Comparison of ENCODE assay signal across 12 cellular contexts in genomic region chr14:73833530-73834257, GRCh38. TPM values are rescaled to one million over a fixed set of nuclear protein-coding genes. Genes with fewer than 3 reads are reported as not detected.
DNase-seq lines count a peak whose midpoint lies in the region; ATAC-seq and TF ChIP-seq lines count a peak whose summit lies in the region.
"Had no signal": no experiment of that assay in that cellular context is flagged by ENCODE, and none has a peak within 500 bp of the region (broad histone marks: within the 10 kb centered on the region; RNA-seq: fewer than 3 reads in every experiment).

No MANE protein-coding gene starts in this region.

- H3K4me1 Mint-ChIP-seq in T-helper 2 cell treated with Interferon-gamma antibody and Interleukin-4, amounts not matched to agents 5 μg/mL and 100 μg/mL, for 36 hours (ENCODE audit: low read depth): peaks cover 10% of the 10 kb centered on the region

- H3K27ac ChIP-seq in coronary artery: no peak overlapping the region

- no peaks in the 10 kb centered on the region for H3K27me3 Mint-ChIP-seq in T-helper 2 cell treated with Interferon-gamma antibody and Interleukin-4, amounts not matched to agents 5 μg/mL and 100 μg/mL, for 36 hours (ENCODE audit: low read depth)
- H3K27me3 Mint-ChIP-seq: memory B cell had no signal

- H3K27ac Mint-ChIP-seq in T-helper 2 cell treated with Interferon-gamma antibody and Interleukin-4, amounts not matched to agents 5 μg/mL and 100 μg/mL, for 36 hours: no peak overlapping the region
- H3K27ac Mint-ChIP-seq: memory B cell had no signal

- H3K9me3 Mint-ChIP-seq in T-helper 2 cell treated with Interferon-gamma antibody and Interleukin-4, amounts not matched to agents 5 μg/mL and 100 μg/mL, for 36 hours: no peaks in the 10 kb centered on the region
- H3K9me3 Mint-ChIP-seq: memory B cell had no signal

- ATAC-seq in Right ventricle myocardium inferior (peak; percentile 74), GM18498 (IDR thresholded peaks at IDR 0.05; ENCODE audit: unreplicated experiment) (no peak)

- no peak overlapping the region for H3K4me3 ChIP-seq in coronary artery

- DNase-seq in Right ventricle myocardium inferior (ENCODE audit: missing footprints): no peak
- DNase-seq in cardiac septum (ENCODE audit: low spot score): no peak
- peak; percentile 95 for DNase-seq in fibroblast of gingiva (ENCODE audit: low read depth)
- peak; percentile 84 for DNase-seq in mesenteric fat pad (ENCODE audit: low spot score)
- no peak for DNase-seq in SIG-M5 (lab: John Stamatoyannopoulos, UW)
- DNase-seq in T-helper 2 cell treated with Interferon-gamma antibody and Interleukin-4, amounts not matched to agents 5 μg/mL and 100 μg/mL, for 36 hours (ENCODE audit: low spot score): no peak
- DNase-seq in coronary artery (ENCODE audit: low spot score): no peak
- DNase-seq: activated CD4-positive, alpha-beta T cell treated with anti-CD3 and anti-CD28 coated beads, Interleukin-2, amount 50 U/mL, for 48 hours; central memory CD4-positive, alpha-beta T cell; GOT3 had no signal

- intact Hi-C loops in Right ventricle myocardium inferior (cut with DNase I) (no loop called here), cardiac septum (cut with DNase I) (no loop called here)

- H3K36me3 Mint-ChIP-seq in T-helper 2 cell treated with Interferon-gamma antibody and Interleukin-4, amounts not matched to agents 5 μg/mL and 100 μg/mL, for 36 hours (ENCODE audit: low read depth): no peaks in the 10 kb centered on the region
- H3K36me3 Mint-ChIP-seq: memory B cell had no signal

- no peak for TF ChIP-seq CTCF in coronary artery (IDR thresholded peaks at IDR 0.05)

- no peak overlapping the region for H3K4me3 Mint-ChIP-seq in T-helper 2 cell treated with Interferon-gamma antibody and Interleukin-4, amounts not matched to agents 5 μg/mL and 100 μg/mL, for 36 hours
- H3K4me3 Mint-ChIP-seq: memory B cell had no signal

RNA-seq across cellular contexts. Expression of gene PTGR2, which starts 17.9 kb away (rescaled TPM):
- total RNA-seq in Right ventricle myocardium inferior (32.8 TPM), cardiac septum (36.7 TPM), mesenteric fat pad (7.3 TPM)

RNA-seq across cellular contexts. Expression of gene ZNF410, which starts 53.0 kb away (rescaled TPM):
- total RNA-seq in Right ventricle myocardium inferior (16.0 TPM), cardiac septum (19.9 TPM), mesenteric fat pad (51.1 TPM)

Comparison
In these comparisons a context has a peak if more than half of its experiments do, and no peak if none do; other contexts are left out.
1. DNase-seq: peak in fibroblast of gingiva (single experiment) and mesenteric fat pad (single experiment); none in Right ventricle myocardium inferior (single experiment), cardiac septum (single experiment), SIG-M5 (single experiment), T-helper 2 cell treated with Interferon-gamma antibody and Interleukin-4, amounts not matched to agents 5 μg/mL and 100 μg/mL, for 36 hours (single experiment) and coronary artery (single experiment).